8 cellular contexts compared by ENCODE assay signal in the genomic region with DNA sequence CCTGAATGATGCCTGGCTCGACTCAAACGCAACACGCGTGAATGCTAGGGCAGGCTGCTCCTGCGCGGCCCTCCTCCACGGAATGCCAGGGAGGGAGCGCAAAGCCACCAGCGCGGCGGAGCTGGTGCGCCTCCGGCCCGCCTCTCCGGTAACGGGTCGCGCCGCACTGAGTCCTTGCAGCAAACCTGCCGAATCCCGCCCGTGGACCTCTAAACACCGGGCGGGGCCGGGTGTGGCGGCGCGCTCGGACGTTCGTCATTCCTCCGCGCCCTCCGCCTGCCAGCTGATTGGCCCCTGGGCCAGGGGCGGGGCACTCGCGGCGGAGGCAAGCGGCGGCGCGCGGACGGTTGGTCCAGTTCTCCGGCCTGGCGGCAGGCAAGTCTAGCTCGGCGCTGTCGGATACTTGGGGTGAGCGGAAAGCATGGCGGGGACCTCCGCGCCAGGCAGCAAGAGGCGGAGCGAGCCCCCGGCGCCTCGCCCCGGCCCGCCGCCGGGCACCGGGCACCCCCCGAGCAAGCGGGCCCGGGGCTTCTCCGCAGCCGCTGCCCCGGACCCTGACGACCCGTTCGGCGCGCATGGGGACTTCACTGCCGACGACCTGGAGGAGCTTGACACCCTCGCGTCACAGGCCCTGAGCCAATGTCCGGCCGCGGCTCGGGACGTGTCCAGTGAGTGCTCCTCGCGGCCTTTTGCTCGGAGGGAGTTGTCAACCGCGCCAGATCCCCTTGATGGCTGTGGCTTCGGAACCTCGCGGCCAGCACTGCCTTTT. TPM values are rescaled to one million over a fixed set of nuclear protein-coding genes. Genes with fewer than 3 reads are reported as not detected.
A peak's percentile ranks its signal among the peaks of the same experiment; 100 is the strongest.
DNase-seq lines count a peak whose midpoint lies in the region; FAIRE-seq and TF ChIP-seq lines count a peak whose summit lies in the region.

A gene (plus strand): TSS at position 313 of the 769 bp plus-strand sequence. CDS start 109 bp downstream, at position 422.

- H3K36me3 ChIP-seq in OCI-LY7 (ENCODE audit: insufficient read depth, low read length): peaks cover 60% of the 10 kb centered on the region
- peaks cover 7 to 8% of the 10 kb centered on the region in 2 experiments for H3K36me3 ChIP-seq in endothelial cell of umbilical vein (ENCODE audit: control insufficient read depth in 2 of 2, extremely low read depth in 1 of 2, insufficient read depth in 2 of 2, low read length in 2 of 2)

- TF ChIP-seq CTCF in GM20000 (IDR thresholded peaks at IDR 0.05; ENCODE audit: extremely low read depth, missing control alignments) (no peak), OCI-LY7 (conservative IDR thresholded peaks at IDR 0.05; ENCODE audit: low read length) (no peak), endothelial cell of umbilical vein (IDR thresholded peaks at IDR 0.05; ENCODE audit: extremely low read depth in 1 of 2, insufficient read depth in 1 of 2, low read depth in 1 of 2, low read length in 2 of 2) (no peak)

- no peaks in the 10 kb centered on the region for H3K9me3 ChIP-seq in OCI-LY7 (ENCODE audit: low read length)
- H3K9me3 ChIP-seq in endothelial cell of umbilical vein (replicated peaks; ENCODE audit: control insufficient read depth, insufficient read depth, low read length): no peaks in the 10 kb centered on the region
- no peaks in the 10 kb centered on the region for H3K9me3 ChIP-seq in mononuclear cell (ENCODE audit: low read depth, low read length)

- dilution Hi-C loops in endothelial cell of umbilical vein (cut with MboI; ENCODE audit: extremely low pct_ligation_motif_present, low sequenced_read_pairs): no loop called here

- H2AFZ ChIP-seq in OCI-LY7 (ENCODE audit: low read length): peak within 1 kb of the TSS; percentile 80
- peak within 1 kb of the TSS; percentile 91 for H2AFZ ChIP-seq in endothelial cell of umbilical vein (ENCODE audit: low read depth, low read length)

- H3K9me1 ChIP-seq in endothelial cell of umbilical vein (replicated peaks; ENCODE audit: control insufficient read depth, extremely low read depth, insufficient read depth, low read length): no peaks in the 10 kb centered on the region

- peak; percentile 98 for TF ChIP-seq POLR2A in endothelial cell of umbilical vein (IDR thresholded peaks at IDR 0.05; ENCODE audit: low read depth, low read length)

- POLR2A ChIA-PET in OCI-LY7 (lab: Charles Lee): interaction anchor here (0.9 to 2.1 kb wide), 7 partner anchors 10 to 27 kb away, joined by 3 to 7 read pairs (median 3); no protein-coding TSS in a partner anchor
- POLR2A ChIA-PET in endothelial cell of umbilical vein (lab: Charles Lee): interaction anchor here (1.2 kb wide), 1 partner anchor 10 kb away, joined by 3 read pairs; no protein-coding TSS in a partner anchor

- peaks cover 6% of the 10 kb centered on the region for H4K20me1 ChIP-seq in OCI-LY7 (ENCODE audit: insufficient read depth, low read length)
- H4K20me1 ChIP-seq in endothelial cell of umbilical vein (replicated peaks; ENCODE audit: control insufficient read depth, extremely low read depth, insufficient read depth, low read length): no peaks in the 10 kb centered on the region

- H3K27ac ChIP-seq in OCI-LY7 (ENCODE audit: low read depth, low read length, poor library complexity, severe bottlenecking) (peak within 1 kb of the TSS; percentile 43), endothelial cell of umbilical vein (ENCODE audit: insufficient read depth, low read depth, low read length) (peak within 1 kb of the TSS; percentile 65)

- H3K9ac ChIP-seq in endothelial cell of umbilical vein (replicated peaks; ENCODE audit: extremely low read depth, insufficient read depth, low read length): peak within 1 kb of the TSS; percentile 87

- H3K9me2 ChIP-seq in OCI-LY7 (ENCODE audit: insufficient read depth, low read length): no peaks in the 10 kb centered on the region

- BruUV-seq in OCI-LY7 (replicated peaks; lab: Mats Ljungman, UMichigan) (no TSS peak), endothelial cell of umbilical vein (replicated peaks; lab: Mats Ljungman, UMichigan) (TSS peak; percentile 32)

- intact Hi-C loops in OCI-LY7 (cut with micrococcal nuclease; ENCODE audit: unreplicated experiment) (loop anchor here (2.0 to 10.0 kb wide), 4 partner anchors 20 to 362 kb away; a partner anchor contains a TSS), endothelial cell of umbilical vein (cut with micrococcal nuclease) (loop anchor here (2.0 kb wide), 1 partner anchor 18 kb away; no protein-coding TSS in a partner anchor)

- H3K4me2 ChIP-seq in OCI-LY7 (ENCODE audit: low read length): peak within 1 kb of the TSS; percentile 98
- peak within 1 kb of the TSS; percentile 98 for H3K4me2 ChIP-seq in endothelial cell of umbilical vein (ENCODE audit: insufficient read depth, low read length)

- DNase-seq in COLO829 (ENCODE audit: low spot score): peak; percentile 81
- peak; percentile 97 for DNase-seq in GM20000 (ENCODE audit: low spot score)
- peak; percentile 84 for DNase-seq in HT1080 (ENCODE audit: low read depth)
- DNase-seq in OCI-LY7 (ENCODE audit: low spot score): peak; percentile 91
- DNase-seq in activated T-cell treated with anti-CD3 and anti-CD28 coated beads for 1 hour (ENCODE audit: low read depth): peak; percentile 75
- DNase-seq in endothelial cell of umbilical vein (ENCODE audit: low read depth, low spot score): peak; percentile 91
- DNase-seq in stimulated activated CD8-positive, alpha-beta memory T cell treated with anti-CD3 and anti-CD28 coated beads, Interleukin-2, amount 100 ng/mL, for 48 hours (ENCODE audit: low read depth in 2 of 2): peak; percentile 84 to 88

- peaks cover 30% of the 10 kb centered on the region for H3K4me1 ChIP-seq in OCI-LY7 (ENCODE audit: insufficient read depth, low read length, poor library complexity, severe bottlenecking)
- peaks cover 15% of the 10 kb centered on the region for H3K4me1 ChIP-seq in endothelial cell of umbilical vein (ENCODE audit: control insufficient read depth, extremely low read depth, insufficient read depth, low read length)
- peaks cover 29% of the 10 kb centered on the region for H3K4me1 ChIP-seq in mononuclear cell (ENCODE audit: insufficient read depth, low read length)

- CTCF ChIA-PET in OCI-LY7 (lab: Charles Lee; ENCODE audit: unreplicated experiment): interaction anchor here (0.6 to 3.2 kb wide), 3 partner anchors 9 to 26 kb away, joined by 3 to 22 read pairs (median 3); no protein-coding TSS in a partner anchor
- CTCF ChIA-PET in endothelial cell of umbilical vein (lab: Charles Lee): interaction anchor here (0.6 to 8.8 kb wide), 6 partner anchors 11 to 543 kb away, joined by 3 to 83 read pairs (median 6); no protein-coding TSS in a partner anchor

- peaks cover 47% of the 10 kb centered on the region for H3K79me2 ChIP-seq in OCI-LY7 (ENCODE audit: insufficient read depth, low read depth, low read length)
- peaks cover 28% of the 10 kb centered on the region for H3K79me2 ChIP-seq in endothelial cell of umbilical vein (ENCODE audit: control insufficient read depth, insufficient read depth, low read length)

- FAIRE-seq in endothelial cell of umbilical vein (lab: Jason Lieb, UNC): peak; percentile 79

- H3K27me3 ChIP-seq in endothelial cell of umbilical vein (ENCODE audit: control insufficient read depth in 2 of 2, insufficient read depth in 2 of 2, low read length in 2 of 2) (no peaks in the 10 kb centered on the region), mononuclear cell (ENCODE audit: insufficient read depth, low read length) (no peaks in the 10 kb centered on the region)

- peak within 1 kb of the TSS; percentile 92 for H3K4me3 ChIP-seq in OCI-LY7 (ENCODE audit: low read depth, low read length, poor library complexity, severe bottlenecking)
- H3K4me3 ChIP-seq in endothelial cell of umbilical vein (replicated peaks in 1 of 3; ENCODE audit: insufficient read depth in 1 of 3, low read depth in 1 of 3, low read length in 3 of 3): peak within 1 kb of the TSS; percentile 70 to 92 (median 73)
- H3K4me3 ChIP-seq in mononuclear cell (ENCODE audit: low read length): peak within 1 kb of the TSS; percentile 78

TF ChIP-seq in endothelial cell of umbilical vein, 7 proteins besides CTCF, POLR2A, EP300 and RAD21:
- TF ChIP-seq, protein P1, sequence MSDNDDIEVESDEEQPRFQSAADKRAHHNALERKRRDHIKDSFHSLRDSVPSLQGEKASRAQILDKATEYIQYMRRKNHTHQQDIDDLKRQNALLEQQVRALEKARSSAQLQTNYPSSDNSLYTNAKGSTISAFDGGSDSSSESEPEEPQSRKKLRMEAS (IDR thresholded peaks at IDR 0.05; ENCODE audit: insufficient read depth, insufficient read length): no peak
- TF ChIP-seq FOS (IDR thresholded peaks at IDR 0.05; ENCODE audit: borderline replicate concordance, insufficient read depth, low read length) (no peak), JUN (IDR thresholded peaks at IDR 0.05; ENCODE audit: borderline replicate concordance, insufficient read depth, insufficient read length, low read depth) (no peak), POLR2AphosphoS5 (IDR thresholded peaks at IDR 0.05; ENCODE audit: insufficient read depth, low read depth, low read length) (peak; percentile 99), GATA2 (IDR thresholded peaks at IDR 0.05; ENCODE audit: insufficient read depth, insufficient read length, low read depth, low read length) (no peak), EZH2 (IDR thresholded peaks at IDR 0.05; ENCODE audit: borderline replicate concordance, low read depth, low read length, severe bottlenecking) (no peak), MYC (IDR thresholded peaks at IDR 0.05; ENCODE audit: low read depth, low read length) (no peak)

RNA-seq across cellular contexts. Expression of the gene that starts here (rescaled TPM):
- total RNA-seq in HT1080 (2014; rRNA removed; shearing (Covaris generic)): 22.9 and 29.2 TPM in 2 replicates
- 9.0 and 9.7 TPM in 2 replicates for polyA plus RNA-seq in HT1080 (2015; cell fraction: cytosol; rRNA removed)
- 19.2 and 20.1 TPM in 2 replicates for polyA plus RNA-seq in HT1080 (2015; cell fraction: nucleus; rRNA removed)
- total RNA-seq in OCI-LY7 (2014; rRNA removed; shearing (Covaris generic)): 16.3 and 16.8 TPM in 2 replicates
- total RNA-seq in OCI-LY7 (2022) (20.3 and 24.5 TPM in 2 replicates), endothelial cell of umbilical vein (12.6 and 14.7 TPM in 2 replicates), mononuclear cell (5.1 TPM)
- polyA plus RNA-seq in endothelial cell of umbilical vein: 10.6 and 13.0 TPM in 2 replicates
- 10.1 and 10.5 TPM in 2 replicates for polyA plus RNA-seq in endothelial cell of umbilical vein (2011; cell fraction: cytosol; rRNA removed)
- polyA plus RNA-seq in endothelial cell of umbilical vein (2011; cell fraction: nucleus; rRNA removed): 20.9 and 22.8 TPM in 2 replicates
- polyA plus RNA-seq in endothelial cell of umbilical vein (2012): 8.6 and 8.9 TPM in 2 replicates
- 11.8 and 11.9 TPM in 2 replicates for polyA minus RNA-seq in endothelial cell of umbilical vein
- 15.4 TPM for polyA minus RNA-seq in endothelial cell of umbilical vein (2011; cell fraction: cytosol; rRNA and poly(A)+ RNA removed)
- polyA minus RNA-seq in endothelial cell of umbilical vein (2011; cell fraction: nucleus; rRNA and poly(A)+ RNA removed): 7.6 and 11.9 TPM in 2 replicates

Comparison
In these comparisons a context has a peak if more than half of its experiments do, and no peak if none do; other contexts are left out.
1. Peak in every context shown above with its lines: DNase-seq, H3K4me3 ChIP-seq and H3K27ac ChIP-seq.